In genomic region chr1:153422450-153423068, GRCh38 we compare ENCODE assay signal across 1 cellular context.
TF ChIP-seq lines count a peak whose summit lies in the region.

No MANE protein-coding gene starts in this region.

TF ChIP-seq in Ishikawa, 13 proteins besides CTCF, POLR2A, EP300 and RAD21 (continued from another document):
- TF ChIP-seq, protein P1, sequence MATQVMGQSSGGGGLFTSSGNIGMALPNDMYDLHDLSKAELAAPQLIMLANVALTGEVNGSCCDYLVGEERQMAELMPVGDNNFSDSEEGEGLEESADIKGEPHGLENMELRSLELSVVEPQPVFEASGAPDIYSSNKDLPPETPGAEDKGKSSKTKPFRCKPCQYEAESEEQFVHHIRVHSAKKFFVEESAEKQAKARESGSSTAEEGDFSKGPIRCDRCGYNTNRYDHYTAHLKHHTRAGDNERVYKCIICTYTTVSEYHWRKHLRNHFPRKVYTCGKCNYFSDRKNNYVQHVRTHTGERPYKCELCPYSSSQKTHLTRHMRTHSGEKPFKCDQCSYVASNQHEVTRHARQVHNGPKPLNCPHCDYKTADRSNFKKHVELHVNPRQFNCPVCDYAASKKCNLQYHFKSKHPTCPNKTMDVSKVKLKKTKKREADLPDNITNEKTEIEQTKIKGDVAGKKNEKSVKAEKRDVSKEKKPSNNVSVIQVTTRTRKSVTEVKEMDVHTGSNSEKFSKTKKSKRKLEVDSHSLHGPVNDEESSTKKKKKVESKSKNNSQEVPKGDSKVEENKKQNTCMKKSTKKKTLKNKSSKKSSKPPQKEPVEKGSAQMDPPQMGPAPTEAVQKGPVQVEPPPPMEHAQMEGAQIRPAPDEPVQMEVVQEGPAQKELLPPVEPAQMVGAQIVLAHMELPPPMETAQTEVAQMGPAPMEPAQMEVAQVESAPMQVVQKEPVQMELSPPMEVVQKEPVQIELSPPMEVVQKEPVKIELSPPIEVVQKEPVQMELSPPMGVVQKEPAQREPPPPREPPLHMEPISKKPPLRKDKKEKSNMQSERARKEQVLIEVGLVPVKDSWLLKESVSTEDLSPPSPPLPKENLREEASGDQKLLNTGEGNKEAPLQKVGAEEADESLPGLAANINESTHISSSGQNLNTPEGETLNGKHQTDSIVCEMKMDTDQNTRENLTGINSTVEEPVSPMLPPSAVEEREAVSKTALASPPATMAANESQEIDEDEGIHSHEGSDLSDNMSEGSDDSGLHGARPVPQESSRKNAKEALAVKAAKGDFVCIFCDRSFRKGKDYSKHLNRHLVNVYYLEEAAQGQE (IDR thresholded peaks at IDR 0.05; ENCODE audit: low read depth): peak; percentile 99
